ENCODE assay signal across 8 cellular contexts in the genomic region with DNA sequence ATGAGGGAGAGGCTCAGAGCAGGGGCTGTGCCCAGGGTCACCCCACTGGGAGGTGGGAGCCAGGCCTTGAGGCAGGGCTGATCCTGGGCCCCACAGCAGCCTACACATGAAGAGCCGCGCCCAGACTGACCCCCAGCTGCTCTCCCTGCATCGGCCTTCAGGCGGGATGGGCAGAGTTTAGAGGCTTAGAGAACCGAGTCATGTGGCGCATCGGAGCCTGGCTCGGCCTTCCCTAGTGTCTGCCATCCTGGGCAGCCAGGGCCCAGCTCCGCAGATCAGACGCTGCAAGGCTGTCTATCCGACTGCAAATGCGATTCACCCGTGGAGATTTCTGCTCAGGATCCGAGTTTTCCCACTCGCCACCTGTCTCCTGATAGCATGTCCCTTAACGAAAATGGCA. TPM values are rescaled to one million over a fixed set of nuclear protein-coding genes. Genes with fewer than 3 reads are reported as not detected.
"Had no signal": no experiment of that assay in that cellular context is flagged by ENCODE, and none has a peak within 500 bp of the region (broad histone marks: within the 10 kb centered on the region; RNA-seq: fewer than 3 reads in every experiment).

No MANE protein-coding gene starts in this region.

RNA-seq across cellular contexts. Expression of a gene that starts 7.5 kb away (rescaled TPM):
- total RNA-seq: frontal cortex, pulmonary artery endothelial cell, smooth muscle cell had no signal
- polyA plus RNA-seq: naive thymus-derived CD8-positive, alpha-beta T cell; smooth muscle cell had no signal

RNA-seq across cellular contexts. Expression of a gene that starts 40.3 kb away (rescaled TPM):
- total RNA-seq: fibroblast of villous mesenchyme, mesenteric fat pad, pulmonary artery endothelial cell, smooth muscle cell, urinary bladder had no signal
- polyA plus RNA-seq: keratinocyte; naive thymus-derived CD8-positive, alpha-beta T cell; smooth muscle cell had no signal
